Comparison of ENCODE assay signal across 1 cellular context in the genomic region with DNA sequence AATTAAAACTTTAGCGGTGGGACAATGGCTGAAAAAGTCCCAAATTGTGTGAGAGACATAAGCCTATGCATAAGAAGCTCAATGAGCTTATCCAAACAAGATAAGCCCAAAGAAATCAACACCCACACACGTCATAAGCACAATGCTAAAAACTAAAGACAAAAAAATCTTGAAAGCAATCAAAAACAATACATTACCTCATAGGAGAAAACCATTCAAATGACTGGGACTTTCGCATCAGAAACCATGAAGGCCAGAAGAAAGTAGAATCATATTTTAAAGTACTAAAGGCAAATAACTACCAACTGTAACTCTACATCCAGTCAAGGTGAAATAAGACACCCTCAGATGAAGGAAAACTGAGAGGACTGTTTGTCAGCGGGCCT.
TF ChIP-seq lines count a peak whose summit lies in the region.

No MANE protein-coding gene starts in this region.

TF ChIP-seq in IMR-90, 13 proteins besides CTCF, POLR2A, EP300 and RAD21:
- no peak for TF ChIP-seq BHLHE40 (IDR thresholded peaks at IDR 0.05; ENCODE audit: low read depth, low read length)
- TF ChIP-seq NFE2L2 (IDR thresholded peaks at IDR 0.05; ENCODE audit: low read depth, low read length), result no peak
- no peak for TF ChIP-seq SMC3 (IDR thresholded peaks at IDR 0.05; ENCODE audit: low read depth, low read length)
- TF ChIP-seq MAZ (IDR thresholded peaks at IDR 0.05; ENCODE audit: borderline replicate concordance, low read depth, low read length), result no peak
- no peak for TF ChIP-seq FOS (IDR thresholded peaks at IDR 0.05; ENCODE audit: low read depth, low read length)
- TF ChIP-seq RCOR1 (IDR thresholded peaks at IDR 0.05; ENCODE audit: insufficient replicate concordance, low read length), result no peak
- TF ChIP-seq, protein P1, sequence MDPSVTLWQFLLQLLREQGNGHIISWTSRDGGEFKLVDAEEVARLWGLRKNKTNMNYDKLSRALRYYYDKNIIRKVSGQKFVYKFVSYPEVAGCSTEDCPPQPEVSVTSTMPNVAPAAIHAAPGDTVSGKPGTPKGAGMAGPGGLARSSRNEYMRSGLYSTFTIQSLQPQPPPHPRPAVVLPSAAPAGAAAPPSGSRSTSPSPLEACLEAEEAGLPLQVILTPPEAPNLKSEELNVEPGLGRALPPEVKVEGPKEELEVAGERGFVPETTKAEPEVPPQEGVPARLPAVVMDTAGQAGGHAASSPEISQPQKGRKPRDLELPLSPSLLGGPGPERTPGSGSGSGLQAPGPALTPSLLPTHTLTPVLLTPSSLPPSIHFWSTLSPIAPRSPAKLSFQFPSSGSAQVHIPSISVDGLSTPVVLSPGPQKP (IDR thresholded peaks at IDR 0.05; ENCODE audit: borderline replicate concordance, low read depth, low read length), result no peak
- no peak for TF ChIP-seq MAFK (IDR thresholded peaks at IDR 0.05; ENCODE audit: low read depth, low read length)
- TF ChIP-seq CEBPB (IDR thresholded peaks at IDR 0.05; ENCODE audit: low read depth, low read length), result no peak
- no peak for TF ChIP-seq CHD1 (IDR thresholded peaks at IDR 0.05; ENCODE audit: low read depth, low read length)
- TF ChIP-seq RFX5 (IDR thresholded peaks at IDR 0.05; ENCODE audit: low read depth, low read length), result no peak
